Comparison of ENCODE assay signal across 12 cellular contexts in the genomic region with DNA sequence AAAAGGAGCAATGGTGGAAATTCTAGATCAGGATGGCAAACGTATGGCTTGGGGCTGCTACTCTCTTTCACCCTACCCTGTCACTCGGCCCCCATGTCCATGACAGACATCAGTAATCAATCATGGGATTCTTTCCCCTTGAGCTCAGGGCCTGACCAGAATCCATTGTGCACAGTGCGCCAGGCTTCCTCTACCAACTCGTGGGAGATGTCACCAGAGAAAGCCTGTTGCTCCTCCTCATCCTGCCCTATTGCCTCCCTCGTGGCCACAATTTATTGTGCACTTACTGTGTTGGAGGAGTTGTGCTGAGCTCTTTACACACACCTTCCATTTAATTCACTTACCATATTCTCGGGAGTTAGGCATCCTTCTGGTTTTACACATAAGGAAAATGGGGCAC. TPM values are rescaled to one million over a fixed set of nuclear protein-coding genes. Genes with fewer than 3 reads are reported as not detected.
"Had no signal": no experiment of that assay in that cellular context is flagged by ENCODE, and none has a peak within 500 bp of the region (broad histone marks: within the 10 kb centered on the region; RNA-seq: fewer than 3 reads in every experiment).

No MANE protein-coding gene starts in this region.

RNA-seq across cellular contexts. Expression of a gene that starts 21.9 kb away (rescaled TPM):
- total RNA-seq: activated B cell treated with CpG ODN at 0.5 μM for 24 hours; activated CD4-positive, alpha-beta memory T cell treated with anti-CD3 and anti-CD28 coated beads for 36 hours; activated CD4-positive, alpha-beta memory T cell treated with anti-CD3 and anti-CD28 coated beads, Interleukin-2, amount 10 ng/mL, durations not matched to agents 7 days and 5 days; activated CD4-positive, alpha-beta T cell treated with anti-CD3 and anti-CD28 coated beads for 36 hours; activated CD4-positive, alpha-beta T cell treated with anti-CD3 and anti-CD28 coated beads, Interleukin-2, amount 10 ng/mL, durations not matched to agents 7 days and 5 days; activated CD8-positive, alpha-beta memory T cell treated with anti-CD3 and anti-CD28 coated beads for 36 hours; activated CD8-positive, alpha-beta memory T cell treated with anti-CD3 and anti-CD28 coated beads, Interleukin-2, amount 10 ng/mL, durations not matched to agents 7 days and 5 days; activated CD8-positive, alpha-beta T cell treated with anti-CD3 and anti-CD28 coated beads for 36 hours; activated CD8-positive, alpha-beta T cell treated with anti-CD3 and anti-CD28 coated beads, Interleukin-2, amount 10 ng/mL, durations not matched to agents 7 days and 5 days; T-helper 1 cell treated with Interleukin-12 subunit alpha and Interleukin-12 subunit beta and Interleukin-4 antibody, amounts not matched to agents 30 ng/mL and 1 ng/mL, for 36 hours; T-helper 17 cell; T-helper 2 cell treated with Interferon-gamma antibody and Interleukin-4, amounts not matched to agents 100 ng/mL and 5 ng/mL, for 36 hours had no signal
